In genomic region chr2:74168739-74169138, GRCh38 we compare ENCODE assay signal across 27 cellular contexts. TPM values are rescaled to one million over a fixed set of nuclear protein-coding genes. Genes with fewer than 3 reads are reported as not detected.
DNase-seq lines count a peak whose midpoint lies in the region; ATAC-seq, FAIRE-seq and TF ChIP-seq lines count a peak whose summit lies in the region.
"Had no signal": no experiment of that assay in that cellular context is flagged by ENCODE, and none has a peak within 500 bp of the region (broad histone marks: within the 10 kb centered on the region; RNA-seq: fewer than 3 reads in every experiment).

No MANE protein-coding gene starts in this region.

- TF ChIP-seq CTCF in GM10248 (IDR thresholded peaks at IDR 0.05; ENCODE audit: control extremely low read depth, extremely low read depth, low read depth, missing control alignments) (no peak), mucosa of descending colon (IDR thresholded peaks at IDR 0.05) (no peak)

- intact Hi-C loops in posterior vena cava (cut with DNase I) = no loop called here
- intact Hi-C loops in mucosa of descending colon (cut with DNase I, micrococcal nuclease) = no loop called here

- CTCF ChIA-PET in GM10248 (lab: Yijun Ruan, JAX) = interaction anchor here (1.0 to 10.5 kb wide), 4 partner anchors 10 to 223 kb away, joined by 3 to 138 read pairs (median 8); partner anchors contain the start of genes BOLA3, MOB1A and MTHFD2

- H3K4me1 Mint-ChIP-seq in activated naive CD8-positive, alpha-beta T cell treated with anti-CD3 and anti-CD28 coated beads for 36 hours = peaks cover 22% of the 10 kb centered on the region
- H3K4me1 Mint-ChIP-seq: H9, WTC11 had no signal

- H3K9me3 Mint-ChIP-seq in activated naive CD8-positive, alpha-beta T cell treated with anti-CD3 and anti-CD28 coated beads for 36 hours = no peaks in the 10 kb centered on the region
- H3K9me3 Mint-ChIP-seq: H9, type B pancreatic cell, WTC11 had no signal

- H3K27me3 Mint-ChIP-seq in activated naive CD8-positive, alpha-beta T cell treated with anti-CD3 and anti-CD28 coated beads for 36 hours = no peaks in the 10 kb centered on the region
- H3K27me3 Mint-ChIP-seq: activated CD8-positive, alpha-beta memory T cell treated with anti-CD3 and anti-CD28 coated beads, Interleukin-2, amount 10 ng/mL, durations not matched to agents 7 days and 5 days; type B pancreatic cell had no signal

- peaks cover 25% of the 10 kb centered on the region for H3K36me3 ChIP-seq in mucosa of descending colon (ENCODE audit: low read depth)

- peak overlapping the region; percentile 61 for H3K27ac Mint-ChIP-seq in activated naive CD8-positive, alpha-beta T cell treated with anti-CD3 and anti-CD28 coated beads for 36 hours
- H3K27ac Mint-ChIP-seq: activated CD8-positive, alpha-beta memory T cell treated with anti-CD3 and anti-CD28 coated beads, Interleukin-2, amount 10 ng/mL, durations not matched to agents 7 days and 5 days; CD8-positive, alpha-beta T cell; H9; type B pancreatic cell; WTC11 had no signal

- no peak overlapping the region for H3K4me3 ChIP-seq in mucosa of descending colon
- H3K4me3 ChIP-seq: cardiac muscle cell, lower lobe of right lung had no signal

- no peaks in the 10 kb centered on the region for H3K4me1 ChIP-seq in mucosa of descending colon (ENCODE audit: low read depth)

- peak; percentile 56 for FAIRE-seq in GM12892 (lab: Jason Lieb, UNC)
- FAIRE-seq: islet of Langerhans, small intestine had no signal

- no peaks in the 10 kb centered on the region for H3K9me3 ChIP-seq in mucosa of descending colon
- H3K9me3 ChIP-seq: SK-N-SH had no signal

- H3K4me3 Mint-ChIP-seq in activated naive CD8-positive, alpha-beta T cell treated with anti-CD3 and anti-CD28 coated beads for 36 hours = no peak overlapping the region
- H3K4me3 Mint-ChIP-seq: activated CD8-positive, alpha-beta memory T cell treated with anti-CD3 and anti-CD28 coated beads, Interleukin-2, amount 10 ng/mL, durations not matched to agents 7 days and 5 days; CD8-positive, alpha-beta T cell; H9; type B pancreatic cell; WTC11 had no signal

- POLR2A ChIA-PET in GM10248 (lab: Yijun Ruan, JAX) = interaction anchor here (1.6 kb wide), 1 partner anchor 30 kb away, joined by 5 read pairs; the partner anchor contains the start of gene MTHFD2

- peak; percentile 41 for DNase-seq in GM10248 (ENCODE audit: extremely low spot score)
- DNase-seq in GM12892 (ENCODE audit: insufficient read length) = no peak
- no peak for DNase-seq in activated naive CD8-positive, alpha-beta T cell treated with anti-CD3 and anti-CD28 coated beads for 36 hours
- DNase-seq in posterior vena cava (ENCODE audit: low spot score) = no peak
- DNase-seq in mucosa of descending colon = no peak
- DNase-seq: activated gamma-delta T cell treated with Interleukin-2 at 50 U/mL for 16 hours; anterior cingulate cortex; CD8-positive, alpha-beta T cell; cortex of kidney; H9; Kasumi-1; lower lobe of right lung; NCI-H1048; NCI-H187 treated with DMSO at 0.1 percent for 48 hours; NCI-H748 treated with DMSO at 0.1 percent for 48 hours; SK-N-SH; small intestine; stimulated activated CD4-positive, alpha-beta T cell treated with anti-CD3 and anti-CD28 coated beads, Interleukin-2, amount 100 ng/mL, for 48 hours; T-helper 9 cell had no signal

- no peak for TF ChIP-seq POLR2A in GM12892 (IDR thresholded peaks at IDR 0.05; ENCODE audit: low read depth, low read length)

- peaks cover 45% of the 10 kb centered on the region for H3K36me3 Mint-ChIP-seq in activated naive CD8-positive, alpha-beta T cell treated with anti-CD3 and anti-CD28 coated beads for 36 hours

- peak; percentile 60 for ATAC-seq in HG02884 (IDR thresholded peaks at IDR 0.05; ENCODE audit: unreplicated experiment)
- ATAC-seq in GM18873 (IDR thresholded peaks at IDR 0.05; ENCODE audit: low FRiP score, unreplicated experiment) = no peak
- no peak for ATAC-seq in GM18511 (IDR thresholded peaks at IDR 0.05; ENCODE audit: unreplicated experiment)
- no peak for ATAC-seq in mucosa of descending colon
- ATAC-seq: activated CD8-positive, alpha-beta memory T cell treated with anti-CD3 and anti-CD28 coated beads, Interleukin-2, amount 10 ng/mL, durations not matched to agents 7 days and 5 days; CD8-positive, alpha-beta T cell; lower lobe of right lung; WTC11 had no signal

RNA-seq across cellular contexts. Expression of gene MOB1A, which starts 9.9 kb away (rescaled TPM):
- 136 TPM for polyA plus RNA-seq in GM12892 (2012; ENCODE audit: missing spikeins)
- 100 to 1,000 TPM; 156 to 161 TPM for total RNA-seq in activated naive CD8-positive, alpha-beta T cell treated with anti-CD3 and anti-CD28 coated beads for 36 hours
- total RNA-seq in posterior vena cava (100 to 1,000 TPM; 101 to 119 TPM), mucosa of descending colon (100 to 1,000 TPM; 117 to 129 (median 124) TPM)

RNA-seq across cellular contexts. Expression of gene BOLA3, which starts 21.0 kb away (rescaled TPM):
- polyA plus RNA-seq in GM12892 (2012; ENCODE audit: missing spikeins) = 132 TPM
- 100 to 1,000 TPM; 148 to 154 TPM for total RNA-seq in activated naive CD8-positive, alpha-beta T cell treated with anti-CD3 and anti-CD28 coated beads for 36 hours
- 10 to 100 TPM; 20.9 to 29.5 TPM for total RNA-seq in posterior vena cava
- 10 to 100 TPM; 29.6 to 47.0 (median 38.0) TPM for total RNA-seq in mucosa of descending colon

RNA-seq across cellular contexts. Expression of gene MTHFD2, which starts 29.7 kb away (rescaled TPM):
- 171 TPM for polyA plus RNA-seq in GM12892 (2012; ENCODE audit: missing spikeins)
- 100 to 1,000 TPM; 375 to 398 TPM for total RNA-seq in activated naive CD8-positive, alpha-beta T cell treated with anti-CD3 and anti-CD28 coated beads for 36 hours
- total RNA-seq in posterior vena cava (100 to 1,000 TPM in 1 of 2 donors, 10 to 100 TPM in 1; 83.7 to 101 TPM), mucosa of descending colon (10 to 100 TPM; 18.6 to 42.2 (median 19.3) TPM)
